ENCODE assay signal across 8 cellular contexts in genomic region chr15:75451674-75452363, GRCh38. TPM values are rescaled to one million over a fixed set of nuclear protein-coding genes. Genes with fewer than 3 reads are reported as not detected.
DNase-seq lines count a peak whose midpoint lies in the region; ATAC-seq and TF ChIP-seq lines count a peak whose summit lies in the region.

SIN3A (minus strand) TSS chr15:75451690; CDS start chr15:75430375, 21,315 bp downstream.

- peaks cover 42% of the 10 kb centered on the region for H3K79me2 ChIP-seq in OCI-LY7 (ENCODE audit: insufficient read depth, low read depth, low read length)

- POLR2A ChIA-PET in Caco-2 (lab: Charles Lee) (interaction anchor here (0.5 to 3.3 kb wide), 20 partner anchors 9 to 885 kb away, joined by 3 to 54 read pairs (median 5); partner anchors contain the start of genes COX5A, ETFA, IMP3 and ISL2), OCI-LY7 (lab: Charles Lee) (interaction anchor here (0.6 to 3.2 kb wide), 20 partner anchors 11 to 1817 kb away, joined by 3 to 19 read pairs (median 4); partner anchors contain the start of genes IMP3, ISL2, MAN2C1 and PTPN9)

- peak within 1 kb of the TSS; percentile 89 for H3K27ac Mint-ChIP-seq in Caco-2 (ENCODE audit: unreplicated experiment)
- peak within 1 kb of the TSS; percentile 88 for H3K27ac Mint-ChIP-seq in endothelial cell (ENCODE audit: unreplicated experiment)

- H3K9me3 Mint-ChIP-seq in Caco-2 (ENCODE audit: unreplicated experiment) (no peaks in the 10 kb centered on the region), endothelial cell (ENCODE audit: unreplicated experiment) (no peaks in the 10 kb centered on the region)

- H4K20me1 ChIP-seq in OCI-LY7 (ENCODE audit: insufficient read depth, low read length), result peaks cover 28% of the 10 kb centered on the region

- DNase-seq in Caco-2 (peak; percentile 98 to 100), HuH-7.5 (ENCODE audit: low spot score) (peak; percentile 93), OCI-LY7 (ENCODE audit: low spot score) (peak; percentile 100), activated T-cell treated with anti-CD3 and anti-CD28 coated beads for 1 hour (ENCODE audit: low read depth) (peak; percentile 100), endothelial cell (ENCODE audit: low spot score) (peak; percentile 97), midbrain (lab: John Stamatoyannopoulos, UW) (peak; percentile 100)
- DNase-seq in stimulated activated CD8-positive, alpha-beta memory T cell treated with anti-CD3 and anti-CD28 coated beads, Interleukin-2, amount 100 ng/mL, for 1 hour (ENCODE audit: low read depth in 2 of 2), result peak; percentile 98 to 99

- H3K36me3 Mint-ChIP-seq in Caco-2 (ENCODE audit: insufficient read depth, unreplicated experiment), result peaks cover 56% of the 10 kb centered on the region
- H3K36me3 Mint-ChIP-seq in endothelial cell (ENCODE audit: low read depth, unreplicated experiment), result no peaks in the 10 kb centered on the region

- CTCF ChIA-PET in Caco-2 (lab: Charles Lee), result interaction anchor here (0.5 to 1.8 kb wide), 18 partner anchors 9 to 514 kb away, joined by 3 to 33 read pairs (median 3); partner anchors contain the start of genes MAN2C1, PTPN9 and SNX33
- CTCF ChIA-PET in OCI-LY7 (lab: Charles Lee; ENCODE audit: unreplicated experiment), result interaction anchor here (0.6 to 1.5 kb wide), 4 partner anchors 57 to 1064 kb away, joined by 4 to 13 read pairs (median 6); partner anchors contain the start of gene MAN2C1

- H3K4me1 Mint-ChIP-seq in Caco-2 (ENCODE audit: low read depth, unreplicated experiment) (peaks cover 9% of the 10 kb centered on the region), endothelial cell (ENCODE audit: unreplicated experiment) (peaks cover 23% of the 10 kb centered on the region)

- no peak within 1 kb of the TSS for H2AFZ ChIP-seq in OCI-LY7 (ENCODE audit: low read length)

- no peaks in the 10 kb centered on the region for H3K9me2 ChIP-seq in OCI-LY7 (ENCODE audit: insufficient read depth, low read length)

- H3K27me3 ChIP-seq in Caco-2 (replicated peaks; ENCODE audit: control insufficient read depth, insufficient read depth, low read length), result no peaks in the 10 kb centered on the region

- peak within 1 kb of the TSS; percentile 94 for H3K4me2 ChIP-seq in OCI-LY7 (ENCODE audit: low read length)

- H3K27me3 Mint-ChIP-seq in Caco-2 (ENCODE audit: insufficient read depth, unreplicated experiment), result no peaks in the 10 kb centered on the region
- H3K27me3 Mint-ChIP-seq in endothelial cell (ENCODE audit: unreplicated experiment), result peaks cover 14% of the 10 kb centered on the region

- peak within 1 kb of the TSS; percentile 74 for H3K4me3 Mint-ChIP-seq in Caco-2 (ENCODE audit: unreplicated experiment)
- H3K4me3 Mint-ChIP-seq in endothelial cell (ENCODE audit: unreplicated experiment), result peak within 1 kb of the TSS; percentile 96

- peak; percentile 35 for ATAC-seq in GM21526 (IDR thresholded peaks at IDR 0.05; ENCODE audit: low FRiP score, unreplicated experiment)

- H3K9me3 ChIP-seq in Caco-2, result no peaks in the 10 kb centered on the region
- H3K9me3 ChIP-seq in OCI-LY7 (ENCODE audit: low read length), result no peaks in the 10 kb centered on the region

- intact Hi-C loops in Caco-2 (cut with micrococcal nuclease; ENCODE audit: unreplicated experiment), result loop anchor here (1.0 to 5.0 kb wide), 3 partner anchors 8 to 84 kb away; partner anchors contain the start of gene MAN2C1
- intact Hi-C loops in OCI-LY7 (cut with micrococcal nuclease; ENCODE audit: unreplicated experiment), result loop anchor here (1.0 to 5.0 kb wide), 5 partner anchors 84 to 665 kb away; partner anchors contain the start of genes C15orf39, IMP3, MAN2C1 and PTPN9

- H3K36me3 ChIP-seq in Caco-2 (ENCODE audit: control insufficient read depth, insufficient read depth, low read length) (no peaks in the 10 kb centered on the region), OCI-LY7 (ENCODE audit: insufficient read depth, low read length) (peaks cover 16% of the 10 kb centered on the region)

- BruUV-seq in Caco-2 (replicated peaks; lab: Mats Ljungman, UMichigan), result no TSS peak
- BruUV-seq in OCI-LY7 (replicated peaks; lab: Mats Ljungman, UMichigan), result no TSS peak

- peaks cover 12% of the 10 kb centered on the region; the same call in 1 of the 2 replicates for H3K4me1 ChIP-seq in Caco-2
- peaks cover 35% of the 10 kb centered on the region for H3K4me1 ChIP-seq in OCI-LY7 (ENCODE audit: insufficient read depth, low read length, poor library complexity, severe bottlenecking)

- no peak for TF ChIP-seq CTCF in Caco-2 (IDR thresholded peaks at IDR 0.05; ENCODE audit: insufficient read depth in 1 of 2, low read depth in 1 of 2, low read length in 1 of 2, severe bottlenecking in 1 of 2, unreplicated experiment in 1 of 2)
- no peak for TF ChIP-seq CTCF in OCI-LY7 (conservative IDR thresholded peaks at IDR 0.05; ENCODE audit: low read length)
- no peak for TF ChIP-seq CTCF in endothelial cell (IDR thresholded peaks at IDR 0.05; ENCODE audit: unreplicated experiment)

- H3K4me3 ChIP-seq in Caco-2 (ENCODE audit: low read depth, low read length), result peak within 1 kb of the TSS; percentile 99
- peak within 1 kb of the TSS; percentile 87 for H3K4me3 ChIP-seq in OCI-LY7 (ENCODE audit: low read depth, low read length, poor library complexity, severe bottlenecking)

- H3K27ac ChIP-seq in OCI-LY7 (ENCODE audit: low read depth, low read length, poor library complexity, severe bottlenecking), result peak within 1 kb of the TSS; percentile 96

RNA-seq across cellular contexts. Expression of gene SIN3A, which starts in this region (rescaled TPM):
- total RNA-seq in Caco-2 (2022) (64.4 and 67.1 TPM in 2 replicates), OCI-LY7 (2022) (103 and 112 TPM in 2 replicates), endothelial cell (ENCODE audit: unreplicated experiment) (67.3 TPM)
- 38.4 and 44.2 TPM in 2 replicates for total RNA-seq in OCI-LY7 (2014; rRNA removed; shearing (Covaris generic))

Comparison
In these comparisons a context has a peak if more than half of its experiments do, and no peak if none do; other contexts are left out.
1. Peak in every context shown above with its lines: DNase-seq, ATAC-seq, H3K4me3 ChIP-seq and H3K27ac ChIP-seq.